ENCODE assay signal across 8 cellular contexts in the genomic region with DNA sequence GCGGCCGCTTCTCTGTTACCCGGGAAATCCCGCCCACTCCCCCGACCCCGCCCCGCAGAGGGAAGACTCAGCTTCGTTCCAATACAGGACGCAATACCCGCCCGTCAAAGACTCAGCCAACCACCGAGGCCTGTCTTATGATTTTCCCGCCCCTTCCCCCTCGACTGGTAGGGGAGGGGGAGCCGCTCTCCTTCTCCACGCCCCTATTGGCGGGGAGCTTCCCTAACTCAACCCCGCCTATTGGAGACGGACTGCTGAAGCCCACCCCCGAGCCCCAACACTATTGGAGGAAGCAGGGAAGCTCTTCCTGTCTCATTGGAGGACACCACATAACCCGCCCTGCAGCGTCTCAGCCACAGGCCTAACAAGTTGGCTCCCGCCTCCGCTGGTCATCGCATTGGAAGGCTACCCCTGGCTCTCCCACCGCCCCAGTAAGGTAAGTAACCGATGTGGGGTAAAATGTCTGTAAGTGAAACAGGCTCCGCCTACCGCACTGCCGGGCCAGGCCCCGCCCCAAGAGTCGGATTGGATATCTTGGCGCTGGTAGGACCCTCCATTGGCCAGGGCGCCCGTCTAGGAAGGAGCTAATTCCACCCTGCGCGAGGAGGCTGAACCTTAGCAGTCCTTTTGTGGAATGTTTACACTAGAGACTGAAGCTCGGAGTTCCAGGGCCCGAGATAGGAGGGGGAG. TPM values are rescaled to one million over a fixed set of nuclear protein-coding genes. Genes with fewer than 3 reads are reported as not detected.
DNase-seq lines count a peak whose midpoint lies in the region; ATAC-seq and TF ChIP-seq lines count a peak whose summit lies in the region.

Gene SIN3A, minus strand, starts transcription at position 17 of the 690 bp plus-strand sequence. CDS start 21,315 bp downstream, outside the sequence.

- peak within 1 kb of the TSS; percentile 98 for H3K27ac ChIP-seq in CD4-positive, alpha-beta T cell (ENCODE audit: low read depth, low read length)

- ATAC-seq in CD4-positive, alpha-beta T cell (ENCODE audit: poor library complexity): peak; percentile 48

- TF ChIP-seq CTCF in CD4-positive, alpha-beta T cell (IDR thresholded peaks at IDR 0.05): no peak
- TF ChIP-seq CTCF in GM20000 (IDR thresholded peaks at IDR 0.05; ENCODE audit: extremely low read depth, missing control alignments): no peak

- H3K9me3 ChIP-seq in CD4-positive, alpha-beta T cell (ENCODE audit: control insufficient read depth, low read length): no peaks in the 10 kb centered on the region

- DNase-seq in CD4-positive, alpha-beta T cell: peak; percentile 97 to 100 (median 99)
- DNase-seq in GM20000 (ENCODE audit: low spot score) (peak; percentile 85), HT-29 (ENCODE audit: low spot score) (peak; percentile 100), NOMO-1 (lab: John Stamatoyannopoulos, UW; ENCODE audit: unreplicated experiment in 2 of 2) (peak; percentile 99 to 100), lung microvascular endothelial cell (ENCODE audit: low read depth in 2 of 2) (peak; percentile 100)
- peak; percentile 99 for DNase-seq in effector CD8-positive, alpha-beta T cell (lab: John Stamatoyannopoulos, UW)
- peak; percentile 99 for DNase-seq in stimulated activated CD4-positive, alpha-beta T cell treated with anti-CD3 and anti-CD28 coated beads, TNF-alpha, amount 100 ng/mL, for 48 hours (ENCODE audit: low read depth in 3 of 3)

- peaks cover 21% of the 10 kb centered on the region for H3K36me3 Mint-ChIP-seq in CD4-positive, alpha-beta T cell (ENCODE audit: low read depth)

- POLR2A ChIA-PET in CD4-positive, alpha-beta T cell (lab: Charles Lee): interaction anchor here (0.5 to 7.4 kb wide), 40 partner anchors 9 to 1048 kb away, joined by 3 to 294 read pairs (median 5); partner anchors contain the start of genes ARID3B, C15orf39, CLK3 and COX5A
- POLR2A ChIA-PET in activated CD8-positive, alpha-beta memory T cell treated with anti-CD3 and anti-CD28 coated beads for 36 hours (lab: Charles Lee): interaction anchor here (0.5 to 6.3 kb wide), 14 partner anchors 19 to 1323 kb away, joined by 3 to 79 read pairs (median 4); partner anchors contain the start of genes IMP3, MAN2C1, SNUPN and SNX33

- H3K9me3 Mint-ChIP-seq in CD4-positive, alpha-beta T cell: no peaks in the 10 kb centered on the region

- intact Hi-C loops in CD4-positive, alpha-beta T cell (cut with DNase I, micrococcal nuclease): loop anchor here (2.0 to 10.0 kb wide), 9 partner anchors 85 to 1460 kb away; partner anchors contain the start of genes C15orf39 (in 2 of the 2), CLK3 (in 1 of the 2), IMP3 (in 1 of the 2) and MAN2C1 (in 1 of the 2)

- no peaks in the 10 kb centered on the region for H3K27me3 Mint-ChIP-seq in CD4-positive, alpha-beta T cell

- no peaks in the 10 kb centered on the region for H3K27me3 ChIP-seq in CD4-positive, alpha-beta T cell (ENCODE audit: control insufficient read depth, insufficient read depth, low read length)

- peaks cover 63% of the 10 kb centered on the region for H3K4me1 Mint-ChIP-seq in CD4-positive, alpha-beta T cell (ENCODE audit: low read depth)

- H3K4me3 Mint-ChIP-seq in CD4-positive, alpha-beta T cell: peak within 1 kb of the TSS; percentile 98

- peak within 1 kb of the TSS; percentile 96 for H3K27ac Mint-ChIP-seq in CD4-positive, alpha-beta T cell

- CTCF ChIA-PET in CD4-positive, alpha-beta T cell (lab: Charles Lee): interaction anchor here (1.9 to 3.9 kb wide), 3 partner anchors 84 to 189 kb away, joined by 6 to 26 read pairs (median 14); partner anchors contain the start of genes IMP3, MAN2C1 and PTPN9
- CTCF ChIA-PET in activated CD8-positive, alpha-beta memory T cell treated with anti-CD3 and anti-CD28 coated beads for 36 hours (lab: Charles Lee): interaction anchor here (0.6 to 1.7 kb wide), 5 partner anchors 11 to 127 kb away, joined by 3 to 6 read pairs (median 5); partner anchors contain the start of gene PTPN9

RNA-seq across cellular contexts. Expression of gene SIN3A, which starts in this region (rescaled TPM):
- 100 to 1,000 TPM; 136 to 141 TPM for total RNA-seq in CD4-positive, alpha-beta T cell
- total RNA-seq in HT-29 (2014; rRNA removed; shearing (Covaris generic)): 28.8 and 33.5 TPM in 2 replicates
- 10 to 100 TPM; 85.9 to 86.7 TPM for total RNA-seq in activated CD8-positive, alpha-beta memory T cell treated with anti-CD3 and anti-CD28 coated beads for 36 hours
- total RNA-seq in lung microvascular endothelial cell: 18.3 and 22.0 TPM in 2 replicates

Comparison
In these comparisons a context has a peak if more than half of its experiments do, and no peak if none do; other contexts are left out.
1. Peak in every context shown above with its lines: DNase-seq, ATAC-seq and H3K27ac ChIP-seq.